8 cellular contexts compared by ENCODE assay signal in the genomic region with DNA sequence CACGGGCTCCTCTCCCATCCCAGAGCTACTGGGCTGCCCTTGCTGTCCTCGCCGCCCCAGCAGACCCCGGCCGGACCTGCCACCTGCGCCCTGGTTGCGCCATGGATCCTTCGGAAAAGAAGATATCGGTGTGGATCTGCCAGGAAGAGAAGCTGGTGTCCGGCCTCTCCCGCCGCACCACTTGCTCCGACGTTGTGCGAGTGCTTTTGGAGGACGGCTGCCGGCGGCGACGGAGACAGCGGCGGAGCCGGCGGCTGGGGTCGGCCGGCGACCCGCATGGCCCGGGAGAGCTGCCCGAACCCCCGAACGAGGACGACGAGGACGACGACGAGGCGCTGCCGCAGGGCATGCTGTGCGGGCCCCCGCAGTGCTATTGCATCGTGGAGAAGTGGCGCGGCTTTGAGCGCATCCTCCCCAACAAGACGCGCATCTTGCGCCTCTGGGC. TPM values are rescaled to one million over a fixed set of nuclear protein-coding genes. Genes with fewer than 3 reads are reported as not detected.
DNase-seq lines count a peak whose midpoint lies in the region; ATAC-seq, FAIRE-seq and TF ChIP-seq lines count a peak whose summit lies in the region.

No MANE protein-coding gene starts in this region.

- SMC1A ChIA-PET in GM12878 (lab: Charles Lee; ENCODE audit: uncharacterized antibody, unreplicated experiment) = interaction anchor here (1.4 kb wide), 1 partner anchor 17 kb away, joined by 3 read pairs; no protein-coding TSS in a partner anchor

- no peak overlapping the region for H3K9ac ChIP-seq in GM12878 (ENCODE audit: control insufficient read depth, insufficient read depth, low read length)

- no peaks in the 10 kb centered on the region; the same call in 2 of the 3 replicates for H3K9me3 ChIP-seq in GM12878 (replicated peaks; ENCODE audit: control insufficient read depth, insufficient read depth, low read length)
- H3K9me3 ChIP-seq in left lung = no peaks in the 10 kb centered on the region
- H3K9me3 ChIP-seq in suprapubic skin = no peaks in the 10 kb centered on the region

- POLR2A ChIA-PET in GM12878 (lab: Charles Lee) = no interaction called here

- H3K36me3 ChIP-seq in GM12878 (ENCODE audit: control insufficient read depth in 2 of 2, insufficient read depth in 2 of 2, low read length in 1 of 2) (no peaks in the 10 kb centered on the region), left lung (no peaks in the 10 kb centered on the region), suprapubic skin (no peaks in the 10 kb centered on the region)

- H3K27ac ChIP-seq in GM12878 (ENCODE audit: control insufficient read depth, insufficient read depth) = no peak overlapping the region
- H3K27ac ChIP-seq in left lung = no peak overlapping the region
- H3K27ac ChIP-seq in suprapubic skin = peak overlapping the region; percentile 81

- H2AFZ ChIP-seq in GM12878 (ENCODE audit: control insufficient read depth, low read depth, low read length) = no peak overlapping the region

- H3K4me1 ChIP-seq in GM12878 (ENCODE audit: control insufficient read depth, insufficient read depth, low read length) = no peaks in the 10 kb centered on the region
- peaks cover 4 to 17% of the 10 kb centered on the region in 2 donors for H3K4me1 ChIP-seq in left lung
- H3K4me1 ChIP-seq in suprapubic skin = peaks cover 29% of the 10 kb centered on the region

- H3K27ac Mint-ChIP-seq in CD14-positive monocyte = no peak overlapping the region

- RAD21 ChIA-PET in GM12878 (lab: Charles Lee; ENCODE audit: unreplicated experiment) = interaction anchor here (1.0 to 4.2 kb wide), 2 partner anchors 46 to 106 kb away, joined by 3 to 22 read pairs; no protein-coding TSS in a partner anchor

- H3K27me3 ChIP-seq in GM12878 (replicated peaks in 1 of 2; ENCODE audit: control insufficient read depth in 2 of 2, insufficient read depth in 2 of 2, low read length in 1 of 2) (peaks cover 0 to 4% of the 10 kb centered on the region in 2 experiments; a peak in 3 of 4 replicates), left lung (peaks cover 60 to 97% of the 10 kb centered on the region in 2 donors), suprapubic skin (peaks cover 68% of the 10 kb centered on the region)

- peaks cover 0 to 7% (median 2%) of the 10 kb centered on the region in 7 donors for H3K9me3 Mint-ChIP-seq in CD14-positive monocyte

- TF ChIP-seq EP300 in GM12878 (IDR thresholded peaks at IDR 0.05; ENCODE audit: borderline replicate concordance in 1 of 2, control insufficient read depth in 1 of 2, low read depth in 2 of 2, low read length in 2 of 2) = no peak
- no peak for TF ChIP-seq EP300 in suprapubic skin (IDR thresholded peaks at IDR 0.05)

- peaks cover 59 to 81% (median 67%) of the 10 kb centered on the region in 3 donors for H3K27me3 Mint-ChIP-seq in CD14-positive monocyte (ENCODE audit: low read depth in 3 of 3)

- TF ChIP-seq RAD21 in GM12878 (IDR thresholded peaks at IDR 0.05; ENCODE audit: insufficient read depth, low read depth, low read length) = no peak

- H3K36me3 Mint-ChIP-seq in CD14-positive monocyte = peaks cover 0 to 3% of the 10 kb centered on the region in 2 donors

- H3K4me3 Mint-ChIP-seq in CD14-positive monocyte = peak overlapping the region in 1 of 2 donors; percentile 51

- BruUV-seq in GM12878 (replicated peaks; lab: Mats Ljungman, UMichigan) = no TSS peak

- ATAC-seq in GM12878 (no peak), left lung (no peak)

- in situ Hi-C loops in GM12878 (cut with MboI) = no loop called here

- no peaks in the 10 kb centered on the region for H4K20me1 ChIP-seq in GM12878 (ENCODE audit: control insufficient read depth, insufficient read depth)

- 45% methylated on average over 27 of the region's 48 CpGs for WGBS in GM12878 (ENCODE audit: insufficient coverage, insufficient replicate concordance, low lambda C conversion rate, missing lambda C conversion rate)
- WGBS in suprapubic skin = no CpG with 5 or more reads among the region's 48 CpGs

- intact Hi-C loops in GM12878 (cut with micrococcal nuclease; ENCODE audit: unreplicated experiment) = no loop called here
- intact Hi-C loops in left lung (cut with DNase I) = no loop called here
- intact Hi-C loops in CD14-positive monocyte (cut with micrococcal nuclease) = no loop called here

- H3K4me1 Mint-ChIP-seq in CD14-positive monocyte = peaks cover 24% of the 10 kb centered on the region

- no peak for TF ChIP-seq POLR2A in GM12878 (IDR thresholded peaks at IDR 0.05; ENCODE audit: low read depth, low read length)
- TF ChIP-seq POLR2A in suprapubic skin (IDR thresholded peaks at IDR 0.05) = no peak

- CTCF ChIA-PET in GM12878 (lab: Yijun Ruan, JAX) = interaction anchor here (0.9 to 1.5 kb wide), 2 partner anchors 46 to 105 kb away, joined by 3 read pairs; no protein-coding TSS in a partner anchor

- DNase-seq in NCI-H1092 treated with DMSO at 0.1 percent for 48 hours (lab: John Stamatoyannopoulos, UW) (peak; percentile 75), NCI-H1092 (lab: John Stamatoyannopoulos, UW) (no peak), GM12878 (ENCODE audit: low read depth, low spot score) (no peak), left lung (peak in 1 of 2 donors; percentile 76), suprapubic skin (ENCODE audit: low spot score in 2 of 2) (no peak), CD14-positive monocyte (ENCODE audit: low spot score) (no peak), NCI-H510A (lab: John Stamatoyannopoulos, UW) (no peak), mucosa of gallbladder (ENCODE audit: low spot score) (no peak)

- H3K4me2 ChIP-seq in GM12878 (ENCODE audit: control insufficient read depth, insufficient read depth) = no peak overlapping the region

- FAIRE-seq in GM12878 (lab: Jason Lieb, UNC) = no peak

- H3K79me2 ChIP-seq in GM12878 (ENCODE audit: control insufficient read depth, insufficient read depth, low read length) = no peaks in the 10 kb centered on the region

- no peak overlapping the region for H3K4me3 ChIP-seq in GM12878
- peak overlapping the region; percentile 19 to 30 for H3K4me3 ChIP-seq in left lung
- peak overlapping the region; percentile 63 for H3K4me3 ChIP-seq in suprapubic skin

- TF ChIP-seq CTCF in GM12878 (IDR thresholded peaks at IDR 0.05 in 2 of 3, conservative IDR thresholded peaks at IDR 0.05 in 1 of 3; ENCODE audit: control insufficient read depth in 2 of 3, extremely low read depth in 1 of 3, insufficient read depth in 1 of 3, low read depth in 3 of 3, low read length in 3 of 3) (no peak), left lung (IDR thresholded peaks at IDR 0.05) (no peak), suprapubic skin (IDR thresholded peaks at IDR 0.05) (no peak), CD14-positive monocyte (IDR thresholded peaks at IDR 0.05) (no peak)

TF ChIP-seq in GM12878, 131 proteins besides CTCF, POLR2A, EP300 and RAD21:
- TF ChIP-seq GATAD2B (conservative IDR thresholded peaks at IDR 0.05; ENCODE audit: low read depth) (peak; percentile 22; the same call in 1 of the 2 replicates), DPF2 (IDR thresholded peaks at IDR 0.05) (no peak), NFIC (IDR thresholded peaks at IDR 0.05; ENCODE audit: low read depth, low read length) (no peak), EGR1 (IDR thresholded peaks at IDR 0.05; ENCODE audit: borderline replicate concordance in 1 of 2, low read depth in 2 of 2, low read length in 2 of 2) (no peak)

RNA-seq across cellular contexts. Expression of gene RASSF10, which starts 0.4 kb away (rescaled TPM):
- not detected in 2 replicates for total RNA-seq in GM12878 (2013; cell fraction: nucleolus; rRNA removed)
- total RNA-seq in GM12878 (2014; rRNA removed) (0.05 and 0.23 TPM in 2 replicates), GM12878 (2014; rRNA removed; fragmentation: Illumina TruSeq; extraction: Trizol) (0.05 TPM in 1 of 2 replicates, not detected in the other), GM12878 (2021) (0.10 and 0.11 TPM in 2 replicates), left lung (1 to 10 TPM; 2.0 to 4.5 TPM), suprapubic skin (10 to 100 TPM in 1 of 4 donors, 1 to 10 TPM in 3; 7.1 to 22.0 (median 8.4) TPM), mucosa of gallbladder (15.9 TPM)
- not detected for polyA plus RNA-seq in GM12878 (2011; ENCODE audit: low read depth)
- polyA plus RNA-seq in GM12878 (2011; rRNA removed) (0.03 and 0.04 TPM in 2 replicates), GM12878 (2014; fragmentation: Illumina TruSeq; extraction: Trizol) (0.06 TPM in 1 of 2 replicates, not detected in the other), GM12878 (2014; fragmentation: Nextera tagmentation; extraction: Ambion mirVana) (not detected), GM12878 (2014; rRNA removed) (0.08 TPM in 2 replicates), GM12878 (2016; fragmentation: Nextera tagmentation; extraction: Ambion mirVana) (not detected), CD14-positive monocyte (not detected)
- polyA plus RNA-seq in GM12878 (2011; cell fraction: cytosol; rRNA removed) = not detected in 2 replicates
- 0.04 TPM in 1 of 2 replicates, not detected in the other for polyA plus RNA-seq in GM12878 (2011; cell fraction: nucleus; rRNA removed)
- not detected in 2 replicates for polyA plus RNA-seq in GM12878 (2012)
- polyA minus RNA-seq in GM12878 (2011; rRNA and poly(A)+ RNA removed) = 0.10 TPM in 1 of 2 replicates, not detected in the other
- not detected in 2 replicates for polyA minus RNA-seq in GM12878 (2011; cell fraction: cytosol; rRNA and poly(A)+ RNA removed)
- 0.24 and 0.38 TPM in 2 replicates for polyA minus RNA-seq in GM12878 (2011; cell fraction: nucleus; rRNA and poly(A)+ RNA removed)
